ENCODE assay signal across 9 cellular contexts in genomic region chr11:128776088-128776433, GRCh38.
DNase-seq lines count a peak whose midpoint lies in the region; ATAC-seq, FAIRE-seq and TF ChIP-seq lines count a peak whose summit lies in the region.
"Had no signal": no experiment of that assay in that cellular context is flagged by ENCODE, and none has a peak within 500 bp of the region (broad histone marks: within the 10 kb centered on the region; RNA-seq: fewer than 3 reads in every experiment).

No MANE protein-coding gene starts in this region.

- H3K27me3 ChIP-seq in osteoblast (ENCODE audit: insufficient read depth, low read length) (no peaks in the 10 kb centered on the region), HAP-1 (ENCODE audit: low read depth) (no peaks in the 10 kb centered on the region)
- H3K27me3 ChIP-seq: thyroid gland had no signal

- FAIRE-seq in GM12892 (lab: Jason Lieb, UNC): peak; percentile 70

- no peaks in the 10 kb centered on the region for H4K20me1 ChIP-seq in osteoblast (ENCODE audit: insufficient read depth, low read length)

- H3K36me3 ChIP-seq in osteoblast (ENCODE audit: insufficient read depth, low read length): peaks cover 41% of the 10 kb centered on the region
- no peaks in the 10 kb centered on the region for H3K36me3 ChIP-seq in HAP-1 (replicated peaks)
- H3K36me3 ChIP-seq: thyroid gland had no signal

- TF ChIP-seq POLR2A in GM12892 (IDR thresholded peaks at IDR 0.05; ENCODE audit: low read depth, low read length): no peak

- no peak overlapping the region for H2AFZ ChIP-seq in osteoblast (ENCODE audit: low read length)

- TF ChIP-seq CTCF in activated B cell treated with CpG ODN at 0.5 μM for 24 hours (IDR thresholded peaks at IDR 0.05) (no peak), osteoblast (IDR thresholded peaks at IDR 0.05; ENCODE audit: extremely low read depth, low read depth, low read length) (no peak)

- intact Hi-C loops in activated B cell treated with CpG ODN at 0.5 μM for 24 hours (cut with micrococcal nuclease): loop anchor here (1.0 to 5.0 kb wide), 3 partner anchors 56 to 744 kb away; no protein-coding TSS in a partner anchor

- H3K27me3 Mint-ChIP-seq in activated B cell treated with CpG ODN at 0.5 μM for 24 hours: no peaks in the 10 kb centered on the region

- peak overlapping the region; percentile 56 for H3K27ac Mint-ChIP-seq in activated B cell treated with CpG ODN at 0.5 μM for 24 hours
- peak overlapping the region; percentile 13 to 26 for H3K27ac Mint-ChIP-seq in activated naive CD4-positive, alpha-beta T cell treated with anti-CD3 and anti-CD28 coated beads, Interleukin-2, amount 50 U/mL, for 72 hours

- H3K4me2 ChIP-seq in osteoblast (ENCODE audit: insufficient read depth, low read length): no peak overlapping the region

- H3K79me2 ChIP-seq in osteoblast (ENCODE audit: insufficient read depth, low read length): no peaks in the 10 kb centered on the region

- in situ Hi-C loops in HAP-1 (cut with MboI; ENCODE audit: low sequenced_read_pairs): no loop called here

- H3K4me1 ChIP-seq in osteoblast (ENCODE audit: insufficient read depth, low read length) (peaks cover 14% of the 10 kb centered on the region), HAP-1 (no peaks in the 10 kb centered on the region)

- H3K4me3 ChIP-seq in osteoblast (ENCODE audit: insufficient read depth, low read length): no peak overlapping the region
- no peak overlapping the region for H3K4me3 ChIP-seq in HAP-1
- H3K4me3 ChIP-seq: thyroid gland had no signal

- H3K4me3 Mint-ChIP-seq in activated B cell treated with CpG ODN at 0.5 μM for 24 hours: no peak overlapping the region

- no peaks in the 10 kb centered on the region for H3K9me3 Mint-ChIP-seq in activated B cell treated with CpG ODN at 0.5 μM for 24 hours
- peaks cover 0 to 4% of the 10 kb centered on the region in 2 donors for H3K9me3 Mint-ChIP-seq in activated naive CD4-positive, alpha-beta T cell treated with anti-CD3 and anti-CD28 coated beads, Interleukin-2, amount 50 U/mL, for 72 hours

- POLR2A ChIA-PET in activated B cell treated with CpG ODN at 0.5 μM for 24 hours (lab: Charles Lee): interaction anchor here (0.5 to 1.5 kb wide), 5 partner anchors 18 to 146 kb away, joined by 3 to 5 read pairs (median 3); no protein-coding TSS in a partner anchor

- no peak overlapping the region for H3K27ac ChIP-seq in osteoblast (ENCODE audit: low read depth, low read length)
- H3K27ac ChIP-seq: thyroid gland had no signal

- CTCF ChIA-PET in activated B cell treated with CpG ODN at 0.5 μM for 24 hours (lab: Charles Lee): interaction anchor here (0.8 to 3.0 kb wide), 17 partner anchors 9 to 619 kb away, joined by 3 to 22 read pairs (median 4); no protein-coding TSS in a partner anchor

- no peak for DNase-seq in GM12892 (ENCODE audit: insufficient read length)
- DNase-seq in activated B cell treated with CpG ODN at 0.5 μM for 24 hours: no peak
- no peak for DNase-seq in activated naive CD4-positive, alpha-beta T cell treated with anti-CD3 and anti-CD28 coated beads, Interleukin-2, amount 50 U/mL, for 72 hours (ENCODE audit: low spot score in 2 of 2)
- peak; percentile 52 for DNase-seq in osteoblast (ENCODE audit: insufficient read length, low spot score, missing footprints)
- no peak for DNase-seq in NCI-H524 treated with DMSO at 0.1 percent for 48 hours (lab: John Stamatoyannopoulos, UW)
- DNase-seq in NCI-H510A treated with DMSO at 0.1 percent for 48 hours (lab: John Stamatoyannopoulos, UW): no peak
- DNase-seq in HAP-1 (ENCODE audit: low spot score in 2 of 2): no peak
- DNase-seq: thyroid gland had no signal

- peak; percentile 43 for ATAC-seq in activated B cell treated with CpG ODN at 0.5 μM for 24 hours (ENCODE audit: low read depth)
- peak; percentile 50 to 55 for ATAC-seq in activated naive CD4-positive, alpha-beta T cell treated with anti-CD3 and anti-CD28 coated beads, Interleukin-2, amount 50 U/mL, for 72 hours
- ATAC-seq in HG02870 (IDR thresholded peaks at IDR 0.05; ENCODE audit: unreplicated experiment): no peak

- H3K9me3 ChIP-seq in osteoblast (ENCODE audit: low read depth, low read length) (no peaks in the 10 kb centered on the region), HAP-1 (no peaks in the 10 kb centered on the region)
- H3K9me3 ChIP-seq: thyroid gland had no signal

- peaks cover 94% of the 10 kb centered on the region for H3K36me3 Mint-ChIP-seq in activated B cell treated with CpG ODN at 0.5 μM for 24 hours (ENCODE audit: low read depth)
- H3K36me3 Mint-ChIP-seq in activated naive CD4-positive, alpha-beta T cell treated with anti-CD3 and anti-CD28 coated beads, Interleukin-2, amount 50 U/mL, for 72 hours: peaks cover 24 to 37% of the 10 kb centered on the region in 2 donors

- peaks cover 43% of the 10 kb centered on the region for H3K4me1 Mint-ChIP-seq in activated B cell treated with CpG ODN at 0.5 μM for 24 hours
